Comparison of ENCODE assay signal across 10 cellular contexts in the genomic region with DNA sequence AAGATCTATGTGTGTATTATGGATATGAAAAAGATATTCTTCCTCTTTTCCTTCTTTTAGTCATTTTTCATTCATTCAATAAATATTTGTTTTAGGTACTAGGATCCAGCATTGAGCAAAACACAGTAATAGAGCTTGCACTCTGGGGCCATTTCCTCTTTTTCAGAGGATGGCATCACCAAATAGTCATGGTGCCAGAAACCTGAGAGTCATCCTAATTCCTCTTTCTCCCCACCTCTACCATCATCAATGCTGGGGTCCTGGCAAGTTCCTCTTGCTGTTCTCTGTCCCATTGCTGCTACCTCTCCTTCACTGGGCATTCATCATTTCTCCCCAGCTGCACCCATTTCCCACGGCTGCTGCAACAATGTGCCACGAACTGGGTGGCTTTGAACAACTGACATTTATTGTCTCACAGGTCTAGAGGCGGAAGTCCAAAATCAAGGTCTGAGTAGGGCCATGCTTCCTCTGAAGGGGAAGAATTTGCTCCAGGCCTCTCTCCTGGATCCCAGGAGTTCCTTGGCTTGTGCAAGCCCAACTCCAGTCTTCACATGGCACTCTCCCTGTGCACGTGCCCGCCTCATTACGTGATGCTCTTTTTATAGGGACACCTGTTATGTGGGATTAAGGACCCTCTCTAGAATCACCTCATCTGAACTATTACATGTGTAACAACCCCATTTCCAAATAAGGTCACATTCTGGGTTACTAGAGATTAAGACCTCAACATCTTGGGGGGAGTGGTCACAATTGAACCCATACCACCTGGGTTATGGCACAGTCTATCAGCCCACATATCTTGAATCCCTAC. TPM values are rescaled to one million over a fixed set of nuclear protein-coding genes. Genes with fewer than 3 reads are reported as not detected.
A peak's percentile ranks its signal among the peaks of the same experiment; 100 is the strongest.
DNase-seq lines count a peak whose midpoint lies in the region; ATAC-seq, FAIRE-seq and TF ChIP-seq lines count a peak whose summit lies in the region.
"Had no signal": no experiment of that assay in that cellular context is flagged by ENCODE, and none has a peak within 500 bp of the region (broad histone marks: within the 10 kb centered on the region; RNA-seq: fewer than 3 reads in every experiment).

No MANE protein-coding gene starts in this region.

- H3K27ac Mint-ChIP-seq in T-helper 17 cell: peak overlapping the region; percentile 3

- no peaks in the 10 kb centered on the region for H4K20me1 ChIP-seq in OCI-LY7 (ENCODE audit: insufficient read depth, low read length)

- peaks cover 85 to 92% of the 10 kb centered on the region in 2 experiments for H3K4me1 ChIP-seq in neutrophil (ENCODE audit: control insufficient read depth in 1 of 2, insufficient read depth in 1 of 2, low read depth in 1 of 2, low read length in 1 of 2)
- H3K4me1 ChIP-seq in OCI-LY7 (ENCODE audit: insufficient read depth, low read length, poor library complexity, severe bottlenecking): no peaks in the 10 kb centered on the region

- no peaks in the 10 kb centered on the region for H3K9me2 ChIP-seq in OCI-LY7 (ENCODE audit: insufficient read depth, low read length)

- no peaks in the 10 kb centered on the region for H3K9me3 ChIP-seq in T-helper 17 cell (ENCODE audit: control insufficient read depth, low read length, poor library complexity, severe bottlenecking)
- no peaks in the 10 kb centered on the region for H3K9me3 ChIP-seq in neutrophil
- H3K9me3 ChIP-seq in OCI-LY7 (ENCODE audit: low read length): no peaks in the 10 kb centered on the region

- H3K4me3 Mint-ChIP-seq in T-helper 17 cell: no peak overlapping the region

- ATAC-seq in GM18867 (IDR thresholded peaks at IDR 0.05; ENCODE audit: unreplicated experiment) (peak; percentile 71), HG02981 (IDR thresholded peaks at IDR 0.05; ENCODE audit: unreplicated experiment) (peak; percentile 72), T-helper 17 cell (peak; percentile 50)

- BruUV-seq in OCI-LY7 (replicated peaks; lab: Mats Ljungman, UMichigan): no TSS peak

- TF ChIP-seq CTCF in neutrophil (IDR thresholded peaks at IDR 0.05) (no peak), OCI-LY7 (conservative IDR thresholded peaks at IDR 0.05; ENCODE audit: low read length) (no peak)

- TF ChIP-seq POLR2A in H54 (IDR thresholded peaks at IDR 0.05; ENCODE audit: low read depth, low read length): no peak

- H3K27ac ChIP-seq in neutrophil (peak overlapping the region; percentile 95), OCI-LY7 (ENCODE audit: low read depth, low read length, poor library complexity, severe bottlenecking) (no peak overlapping the region)

- H3K27me3 Mint-ChIP-seq in T-helper 17 cell: no peaks in the 10 kb centered on the region

- H3K36me3 ChIP-seq in neutrophil (no peaks in the 10 kb centered on the region), OCI-LY7 (ENCODE audit: insufficient read depth, low read length) (no peaks in the 10 kb centered on the region)

- CTCF ChIA-PET in OCI-LY7 (lab: Charles Lee; ENCODE audit: unreplicated experiment): no interaction called here

- H2AFZ ChIP-seq in OCI-LY7 (ENCODE audit: low read length): no peak overlapping the region

- no peak for FAIRE-seq in H54 (lab: Jason Lieb, UNC)

- POLR2A ChIA-PET in OCI-LY7 (lab: Charles Lee): interaction anchor here (1.6 kb wide), 1 partner anchor 14 kb away, joined by 3 read pairs; no protein-coding TSS in a partner anchor

- no peaks in the 10 kb centered on the region for H3K36me3 Mint-ChIP-seq in T-helper 17 cell (ENCODE audit: low read depth)

- DNase-seq in T-helper 17 cell (no peak), OCI-LY7 (ENCODE audit: low spot score) (no peak), H54 (ENCODE audit: insufficient read length, low spot score) (no peak), LoVo (ENCODE audit: low spot score) (no peak), GOT3 (lab: John Stamatoyannopoulos, UW) (no peak)
- DNase-seq: activated T-cell treated with anti-CD3 and anti-CD28 coated beads, Interleukin-2, amount 50 U/mL, for 48 hours; COR-L47 had no signal

- no peaks in the 10 kb centered on the region for H3K4me1 Mint-ChIP-seq in T-helper 17 cell

- no peaks in the 10 kb centered on the region for H3K79me2 ChIP-seq in OCI-LY7 (ENCODE audit: insufficient read depth, low read depth, low read length)

- H3K4me3 ChIP-seq in neutrophil (ENCODE audit: low read depth in 1 of 2, low read length in 1 of 2): peak overlapping the region in 1 of 2 experiments; percentile 34
- no peak overlapping the region for H3K4me3 ChIP-seq in OCI-LY7 (ENCODE audit: low read depth, low read length, poor library complexity, severe bottlenecking)

- no peak overlapping the region for H3K4me2 ChIP-seq in OCI-LY7 (ENCODE audit: low read length)

- no peaks in the 10 kb centered on the region for H3K27me3 ChIP-seq in neutrophil

- intact Hi-C loops in OCI-LY7 (cut with micrococcal nuclease; ENCODE audit: unreplicated experiment): no loop called here

RNA-seq across cellular contexts. Expression of gene IGF2R, which starts 9.5 kb away (rescaled TPM):
- total RNA-seq in T-helper 17 cell (10 to 100 TPM; 56.7 to 59.5 TPM), OCI-LY7 (2022) (33.8 and 37.6 TPM in 2 replicates)
- total RNA-seq in OCI-LY7 (2014; rRNA removed; shearing (Covaris generic)): 17.9 and 19.3 TPM in 2 replicates
